In the genomic region with DNA sequence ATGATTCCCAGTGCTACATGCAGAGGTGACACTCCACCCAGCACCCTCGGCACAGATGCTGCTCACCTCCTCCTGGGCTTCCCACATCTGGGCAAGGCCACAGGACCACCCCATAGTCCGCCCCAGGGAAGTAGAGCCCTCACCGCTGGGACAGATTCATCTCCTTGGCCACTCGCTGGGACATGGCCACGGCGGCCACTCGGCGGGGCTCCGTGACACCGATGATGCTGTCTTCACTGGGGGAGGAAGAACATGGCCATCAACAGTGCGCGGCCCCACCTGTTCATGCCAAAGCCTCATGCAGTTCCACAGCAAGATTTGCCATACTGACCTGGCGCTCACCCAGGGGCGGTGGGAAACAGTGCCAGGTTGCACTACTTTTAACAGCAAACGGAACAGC, we compare ENCODE assay signal across 27 cellular contexts.
"Had no signal": no experiment of that assay in that cellular context is flagged by ENCODE, and none has a peak within 500 bp of the region (broad histone marks: within the 10 kb centered on the region; RNA-seq: fewer than 3 reads in every experiment).

No MANE protein-coding gene starts in this region.

- FAIRE-seq: colon, endothelial cell of umbilical vein, islet of Langerhans, keratinocyte had no signal

- H3K9me3 ChIP-seq: esophagus squamous epithelium, gastrocnemius medialis, heart left ventricle, left lung, lower lobe of right lung, mucosa of descending colon had no signal

- DNase-seq: dermis blood vessel endothelial cell; dorsolateral prefrontal cortex; effector CD4-positive, alpha-beta T cell; effector memory CD4-positive, alpha-beta T cell; erythroblast; esophagus squamous epithelium; foreskin fibroblast; foreskin melanocyte; gastrocnemius medialis; heart left ventricle; hypothalamus; left cardiac atrium; left lung; left ventricle myocardium superior; lower lobe of right lung; mesenchymal stem cell; mucosa of descending colon; naive B cell had no signal

- H2AFZ ChIP-seq: hepatocyte had no signal

- H3K79me2 ChIP-seq: hepatocyte had no signal

- H3K27ac Mint-ChIP-seq: mesothelial cell of epicardium, naive B cell had no signal

- H3K9me3 Mint-ChIP-seq: mesothelial cell of epicardium had no signal

- H3K4me1 ChIP-seq: esophagus squamous epithelium, gastrocnemius medialis, heart left ventricle, left lung, lower lobe of right lung had no signal

- H3K27ac ChIP-seq: coronary artery, dorsolateral prefrontal cortex, epithelial cell of prostate, esophagus squamous epithelium, gastrocnemius medialis, heart left ventricle, hepatocyte, left lung, lower lobe of right lung had no signal

- H3K27me3 ChIP-seq: dorsolateral prefrontal cortex, esophagus squamous epithelium, gastrocnemius medialis, heart left ventricle, hepatocyte, left lung had no signal

- H3K4me2 ChIP-seq: hepatocyte had no signal

- ATAC-seq: esophagus mucosa, gastrocnemius medialis, heart left ventricle, left cardiac atrium, left lung, left ventricle myocardium superior, lower lobe of right lung, mucosa of descending colon had no signal

- H3K4me3 ChIP-seq: coronary artery, dorsolateral prefrontal cortex, esophagus squamous epithelium, gastrocnemius medialis, heart left ventricle, hepatocyte, left lung, lower lobe of right lung, mucosa of descending colon had no signal
